1 cellular context compared by ENCODE assay signal in genomic region chr16:58035356-58036170, GRCh38.
TF ChIP-seq lines count a peak whose summit lies in the region.

No MANE protein-coding gene starts in this region.

TF ChIP-seq in K562, 482 proteins besides CTCF, POLR2A, EP300 and RAD21:
- TF ChIP-seq GATA2 (CRISPR knock-in tag; IDR thresholded peaks at IDR 0.05) (0 out of 2 replicates have a peak, but pooled peaks have one; percentile 11), NFIC (IDR thresholded peaks at IDR 0.05) (peak; percentile 72)
- TF ChIP-seq, protein P1, sequence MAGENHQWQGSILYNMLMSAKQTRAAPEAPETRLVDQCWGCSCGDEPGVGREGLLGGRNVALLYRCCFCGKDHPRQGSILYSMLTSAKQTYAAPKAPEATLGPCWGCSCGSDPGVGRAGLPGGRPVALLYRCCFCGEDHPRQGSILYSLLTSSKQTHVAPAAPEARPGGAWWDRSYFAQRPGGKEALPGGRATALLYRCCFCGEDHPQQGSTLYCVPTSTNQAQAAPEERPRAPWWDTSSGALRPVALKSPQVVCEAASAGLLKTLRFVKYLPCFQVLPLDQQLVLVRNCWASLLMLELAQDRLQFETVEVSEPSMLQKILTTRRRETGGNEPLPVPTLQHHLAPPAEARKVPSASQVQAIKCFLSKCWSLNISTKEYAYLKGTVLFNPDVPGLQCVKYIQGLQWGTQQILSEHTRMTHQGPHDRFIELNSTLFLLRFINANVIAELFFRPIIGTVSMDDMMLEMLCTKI (IDR thresholded peaks at IDR 0.05; ENCODE audit: partially characterized antibody), result no peak
- TF ChIP-seq, protein P2, sequence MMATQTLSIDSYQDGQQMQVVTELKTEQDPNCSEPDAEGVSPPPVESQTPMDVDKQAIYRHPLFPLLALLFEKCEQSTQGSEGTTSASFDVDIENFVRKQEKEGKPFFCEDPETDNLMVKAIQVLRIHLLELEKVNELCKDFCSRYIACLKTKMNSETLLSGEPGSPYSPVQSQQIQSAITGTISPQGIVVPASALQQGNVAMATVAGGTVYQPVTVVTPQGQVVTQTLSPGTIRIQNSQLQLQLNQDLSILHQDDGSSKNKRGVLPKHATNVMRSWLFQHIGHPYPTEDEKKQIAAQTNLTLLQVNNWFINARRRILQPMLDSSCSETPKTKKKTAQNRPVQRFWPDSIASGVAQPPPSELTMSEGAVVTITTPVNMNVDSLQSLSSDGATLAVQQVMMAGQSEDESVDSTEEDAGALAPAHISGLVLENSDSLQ (IDR thresholded peaks at IDR 0.05), result peak; percentile 24; the same call in 1 of the 2 replicates
